In the genomic region with DNA sequence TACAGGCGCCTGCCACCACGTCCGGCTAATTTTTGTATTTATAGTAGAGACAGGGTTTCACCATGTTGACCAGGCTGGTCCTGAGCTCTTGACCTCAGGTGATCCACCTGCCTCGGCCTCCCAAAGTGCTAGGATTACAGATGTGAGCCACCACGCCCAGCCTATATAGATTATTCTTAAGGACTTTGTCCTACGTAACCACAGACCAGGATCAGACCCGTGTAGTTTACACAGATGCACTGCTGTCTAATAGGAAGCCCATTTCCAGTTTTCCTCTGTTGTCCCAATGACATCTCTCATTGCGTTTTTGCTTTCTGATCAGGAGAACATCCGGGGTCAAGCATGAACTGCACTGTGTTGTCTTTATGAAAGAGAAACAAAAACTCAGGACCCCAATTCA, we compare ENCODE assay signal across 17 cellular contexts. TPM values are rescaled to one million over a fixed set of nuclear protein-coding genes. Genes with fewer than 3 reads are reported as not detected.
"Had no signal": no experiment of that assay in that cellular context is flagged by ENCODE, and none has a peak within 500 bp of the region (broad histone marks: within the 10 kb centered on the region; RNA-seq: fewer than 3 reads in every experiment).

No MANE protein-coding gene starts in this region.

RNA-seq across cellular contexts. Expression of a gene that starts 29.1 kb away (rescaled TPM):
- total RNA-seq: natural killer cell treated with Interleukin-12 subunit alpha and Interleukin-12 subunit beta and Interleukin-15 and Interleukin-18, amount 100 ng/mL, for 72 hours; neural crest cell; osteocyte; pulmonary artery endothelial cell; ureter; vagina had no signal

RNA-seq across cellular contexts. Expression of a gene that starts 32.1 kb away (rescaled TPM):
- total RNA-seq: natural killer cell treated with Interleukin-12 subunit alpha and Interleukin-12 subunit beta and Interleukin-15 and Interleukin-18, amount 100 ng/mL, for 72 hours; neural crest cell; omental fat pad; osteocyte; pancreas; posterior vena cava; pulmonary artery endothelial cell; right atrium auricular region; sciatic nerve; stomach; subcutaneous adipose tissue; temporal lobe; thoracic aorta; tibial nerve; upper lobe of left lung; ureter; vagina had no signal
- polyA plus RNA-seq: pancreas had no signal
